7 cellular contexts compared by ENCODE assay signal in the genomic region with DNA sequence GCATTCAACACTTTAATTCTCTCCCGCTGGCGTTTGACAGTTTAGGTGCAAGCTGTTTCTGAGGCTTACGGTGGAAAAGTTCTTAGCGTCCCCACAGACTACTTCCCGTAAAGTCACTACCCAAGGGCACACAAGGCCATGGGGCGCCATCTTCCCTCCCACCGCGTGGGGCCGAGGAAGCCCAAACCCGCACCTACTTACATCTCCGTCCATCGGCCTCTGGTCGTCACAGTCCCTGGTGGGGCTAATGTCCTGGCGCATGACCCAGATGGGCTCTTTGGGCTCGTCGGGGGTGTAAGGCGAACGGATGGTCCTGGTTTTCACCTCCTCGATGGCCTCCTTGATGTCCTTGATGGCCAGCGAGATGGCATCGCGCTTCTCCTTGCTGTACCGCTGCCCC.
"Had no signal": no experiment of that assay in that cellular context is flagged by ENCODE, and none has a peak within 500 bp of the region (broad histone marks: within the 10 kb centered on the region; RNA-seq: fewer than 3 reads in every experiment).

No MANE protein-coding gene starts in this region.

- FAIRE-seq: HTR-8/SVneo, K562 had no signal

- H3K4me2 ChIP-seq: GM23338 had no signal

- H3K36me3 ChIP-seq: HAP-1 had no signal

- DNase-seq: HFFc6, IMR-90 had no signal

- H3K4me1 ChIP-seq: HAP-1 had no signal

- ATAC-seq: GM23338, HCT116, K562 had no signal

- H3K4me3 ChIP-seq: GM23338, HAP-1, K562 had no signal

- H3K9me3 ChIP-seq: HAP-1 had no signal
